21 cellular contexts compared by ENCODE assay signal in genomic region chr17:82849076-82849945, GRCh38. TPM values are rescaled to one million over a fixed set of nuclear protein-coding genes. Genes with fewer than 3 reads are reported as not detected.
DNase-seq lines count a peak whose midpoint lies in the region; ATAC-seq and TF ChIP-seq lines count a peak whose summit lies in the region.
"Had no signal": no experiment of that assay in that cellular context is flagged by ENCODE, and none has a peak within 500 bp of the region (broad histone marks: within the 10 kb centered on the region; RNA-seq: fewer than 3 reads in every experiment).

No MANE protein-coding gene starts in this region.

- H3K4me3 Mint-ChIP-seq in activated CD8-positive, alpha-beta T cell treated with anti-CD3 and anti-CD28 coated beads, Interleukin-2, amount 10 ng/mL, durations not matched to agents 7 days and 5 days, result no peak overlapping the region
- no peak overlapping the region for H3K4me3 Mint-ChIP-seq in activated CD8-positive, alpha-beta T cell treated with anti-CD3 and anti-CD28 coated beads for 36 hours
- H3K4me3 Mint-ChIP-seq in chondrocyte (ENCODE audit: unreplicated experiment), result no peak overlapping the region

- H3K27me3 Mint-ChIP-seq in activated CD8-positive, alpha-beta T cell treated with anti-CD3 and anti-CD28 coated beads, Interleukin-2, amount 10 ng/mL, durations not matched to agents 7 days and 5 days (ENCODE audit: low read depth), result no peaks in the 10 kb centered on the region
- H3K27me3 Mint-ChIP-seq in activated CD8-positive, alpha-beta T cell treated with anti-CD3 and anti-CD28 coated beads for 36 hours, result no peaks in the 10 kb centered on the region
- no peaks in the 10 kb centered on the region for H3K27me3 Mint-ChIP-seq in chondrocyte (ENCODE audit: low read depth)

- no peaks in the 10 kb centered on the region for H3K9me3 Mint-ChIP-seq in activated CD8-positive, alpha-beta T cell treated with anti-CD3 and anti-CD28 coated beads, Interleukin-2, amount 10 ng/mL, durations not matched to agents 7 days and 5 days (ENCODE audit: insufficient read depth)
- H3K9me3 Mint-ChIP-seq in activated CD8-positive, alpha-beta T cell treated with anti-CD3 and anti-CD28 coated beads for 36 hours, result no peaks in the 10 kb centered on the region
- no peaks in the 10 kb centered on the region for H3K9me3 Mint-ChIP-seq in chondrocyte (ENCODE audit: low read depth)
- H3K9me3 Mint-ChIP-seq: activated naive CD4-positive, alpha-beta T cell treated with anti-CD3 and anti-CD28 coated beads, Interleukin-2, amount 50 U/mL, for 72 hours had no signal

- H3K36me3 Mint-ChIP-seq in activated CD8-positive, alpha-beta T cell treated with anti-CD3 and anti-CD28 coated beads, Interleukin-2, amount 10 ng/mL, durations not matched to agents 7 days and 5 days (ENCODE audit: low read depth), result peaks cover 11% of the 10 kb centered on the region
- H3K36me3 Mint-ChIP-seq in activated CD8-positive, alpha-beta T cell treated with anti-CD3 and anti-CD28 coated beads for 36 hours (ENCODE audit: low read depth), result peaks cover 8% of the 10 kb centered on the region
- peaks cover 7% of the 10 kb centered on the region for H3K36me3 Mint-ChIP-seq in chondrocyte (ENCODE audit: low read depth)

- CTCF ChIA-PET in activated CD8-positive, alpha-beta T cell treated with anti-CD3 and anti-CD28 coated beads, Interleukin-2, amount 10 ng/mL, durations not matched to agents 7 days and 5 days (lab: Charles Lee), result no interaction called here
- CTCF ChIA-PET in activated CD8-positive, alpha-beta T cell treated with anti-CD3 and anti-CD28 coated beads for 36 hours (lab: Charles Lee), result no interaction called here

- H3K4me1 Mint-ChIP-seq in activated CD8-positive, alpha-beta T cell treated with anti-CD3 and anti-CD28 coated beads, Interleukin-2, amount 10 ng/mL, durations not matched to agents 7 days and 5 days (ENCODE audit: low read depth), result peaks cover 13% of the 10 kb centered on the region
- H3K4me1 Mint-ChIP-seq in activated CD8-positive, alpha-beta T cell treated with anti-CD3 and anti-CD28 coated beads for 36 hours (ENCODE audit: low read depth), result peaks cover 8% of the 10 kb centered on the region
- H3K4me1 Mint-ChIP-seq in chondrocyte (ENCODE audit: low read depth), result peaks cover 3% of the 10 kb centered on the region

- no peak for DNase-seq in activated CD8-positive, alpha-beta T cell treated with anti-CD3 and anti-CD28 coated beads, Interleukin-2, amount 10 ng/mL, durations not matched to agents 7 days and 5 days
- no peak for DNase-seq in activated CD8-positive, alpha-beta T cell treated with anti-CD3 and anti-CD28 coated beads for 36 hours
- DNase-seq in NOMO-1 treated with dmso at 0.1 percent for 144 hours (lab: John Stamatoyannopoulos, UW; ENCODE audit: unreplicated experiment), result peak; percentile 23
- DNase-seq in chondrocyte (ENCODE audit: low spot score), result peak; percentile 66
- DNase-seq in posterior vena cava (ENCODE audit: low spot score), result peak; percentile 65
- no peak for DNase-seq in dedifferentiated amniotic fluid mesenchymal stem cell (ENCODE audit: extremely low spot score)
- no peak for DNase-seq in DMS 273 treated with DMSO at 0.1 percent for 48 hours (lab: John Stamatoyannopoulos, UW)
- DNase-seq: activated CD8-positive, alpha-beta memory T cell treated with anti-CD3 and anti-CD28 coated beads, Interleukin-2, amount 50 U/mL, for 48 hours; effector CD4-positive, alpha-beta T cell; GOT3; kidney glomerular epithelial cell; midbrain; NCI-H146; NCI-H226; occipital lobe; substantia nigra had no signal

- POLR2A ChIA-PET in activated CD8-positive, alpha-beta T cell treated with anti-CD3 and anti-CD28 coated beads, Interleukin-2, amount 10 ng/mL, durations not matched to agents 7 days and 5 days (lab: Charles Lee), result interaction anchor here (0.6 to 0.7 kb wide), 2 partner anchors 15 to 190 kb away, joined by 3 read pairs; no protein-coding TSS in a partner anchor
- POLR2A ChIA-PET in activated CD8-positive, alpha-beta T cell treated with anti-CD3 and anti-CD28 coated beads for 36 hours (lab: Charles Lee), result no interaction called here

- TF ChIP-seq CTCF in activated CD8-positive, alpha-beta T cell treated with anti-CD3 and anti-CD28 coated beads for 36 hours (IDR thresholded peaks at IDR 0.05), result no peak
- no peak for TF ChIP-seq CTCF in chondrocyte (IDR thresholded peaks at IDR 0.05)

- ATAC-seq in activated CD8-positive, alpha-beta T cell treated with anti-CD3 and anti-CD28 coated beads, Interleukin-2, amount 10 ng/mL, durations not matched to agents 7 days and 5 days, result no peak
- no peak for ATAC-seq in activated CD8-positive, alpha-beta T cell treated with anti-CD3 and anti-CD28 coated beads for 36 hours
- no peak for ATAC-seq in GM21576 (IDR thresholded peaks at IDR 0.05; ENCODE audit: unreplicated experiment)
- ATAC-seq: activated naive CD4-positive, alpha-beta T cell treated with anti-CD3 and anti-CD28 coated beads, Interleukin-2, amount 50 U/mL, for 72 hours; right lobe of liver had no signal

- H3K27ac Mint-ChIP-seq in activated CD8-positive, alpha-beta T cell treated with anti-CD3 and anti-CD28 coated beads, Interleukin-2, amount 10 ng/mL, durations not matched to agents 7 days and 5 days, result peak overlapping the region; percentile 46
- no peak overlapping the region for H3K27ac Mint-ChIP-seq in activated CD8-positive, alpha-beta T cell treated with anti-CD3 and anti-CD28 coated beads for 36 hours
- no peak overlapping the region for H3K27ac Mint-ChIP-seq in chondrocyte (ENCODE audit: unreplicated experiment)

- intact Hi-C loops in activated CD8-positive, alpha-beta T cell treated with anti-CD3 and anti-CD28 coated beads for 36 hours (cut with micrococcal nuclease), result no loop called here
- intact Hi-C loops in posterior vena cava (cut with DNase I), result no loop called here

RNA-seq across cellular contexts. Expression of gene ZNF750, which starts 9.5 kb away (rescaled TPM):
- total RNA-seq in activated CD8-positive, alpha-beta T cell treated with anti-CD3 and anti-CD28 coated beads, Interleukin-2, amount 10 ng/mL, durations not matched to agents 7 days and 5 days, result not detected
- total RNA-seq in activated CD8-positive, alpha-beta T cell treated with anti-CD3 and anti-CD28 coated beads for 36 hours, result not detected
- not detected in 3 replicates for total RNA-seq in chondrocyte
- not detected for total RNA-seq in posterior vena cava
- total RNA-seq: activated naive CD4-positive, alpha-beta T cell treated with anti-CD3 and anti-CD28 coated beads, Interleukin-2, amount 50 U/mL, for 72 hours; fibroblast of lung; LHCN-M2; occipital lobe; right lobe of liver had no signal

Comparison
In these comparisons a context has a peak if more than half of its experiments do, and no peak if none do; other contexts are left out.
1. DNase-seq: peak in NOMO-1 treated with dmso at 0.1 percent for 144 hours (single experiment), chondrocyte (single experiment) and posterior vena cava (single experiment); none in activated CD8-positive, alpha-beta T cell treated with anti-CD3 and anti-CD28 coated beads, Interleukin-2, amount 10 ng/mL, durations not matched to agents 7 days and 5 days (single experiment), activated CD8-positive, alpha-beta T cell treated with anti-CD3 and anti-CD28 coated beads for 36 hours (single experiment), dedifferentiated amniotic fluid mesenchymal stem cell (single experiment) and DMS 273 treated with DMSO at 0.1 percent for 48 hours (single experiment).